Comparison of ENCODE assay signal across 1 cellular context in the genomic region with DNA sequence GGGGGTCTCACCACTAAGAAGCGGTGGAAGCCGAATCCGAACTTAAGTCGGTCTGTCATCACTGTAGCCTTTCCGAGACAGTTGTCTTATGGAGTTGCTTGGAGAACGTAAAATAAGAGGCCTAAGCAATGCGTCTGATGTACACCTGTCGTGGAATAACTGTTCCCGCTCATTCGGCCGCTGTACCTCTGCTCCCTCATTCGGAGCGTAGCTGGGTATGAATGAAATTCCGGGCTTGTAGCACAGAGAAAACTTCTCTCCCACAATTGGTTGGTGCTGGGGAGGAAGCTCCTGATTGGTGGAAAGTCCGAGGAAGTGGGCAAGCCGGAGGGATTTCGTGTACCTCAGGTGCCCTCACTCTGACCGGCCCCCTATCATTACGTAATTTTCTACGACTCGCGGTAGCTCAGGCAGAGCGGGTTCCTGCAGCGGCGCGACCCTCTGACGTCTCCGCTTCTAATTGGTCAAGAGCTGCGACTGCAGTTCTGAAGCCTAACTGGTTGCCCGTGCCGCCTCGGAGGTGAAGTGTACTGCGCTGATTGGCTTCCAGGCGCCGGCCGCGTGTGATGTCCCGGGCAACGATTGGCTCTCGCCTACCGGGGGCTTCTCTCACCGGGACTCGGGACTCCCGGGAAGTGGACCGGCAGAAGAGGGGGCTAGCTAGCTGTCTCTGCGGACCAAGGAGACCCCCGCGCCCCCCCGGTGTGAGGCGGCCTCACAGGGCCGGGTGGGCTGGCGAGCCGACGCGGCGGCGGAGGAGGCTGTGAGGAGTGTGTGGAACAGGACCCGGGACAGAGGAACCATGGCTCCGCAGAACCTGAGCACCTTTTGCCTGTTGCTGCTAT.
TF ChIP-seq lines count a peak whose summit lies in the region.

A gene (plus strand): TSS at position 625 of the 845 bp plus-strand sequence. CDS start 178 bp downstream, at position 803.

TF ChIP-seq in HepG2, 621 proteins besides CTCF, POLR2A, EP300 and RAD21 (continued from another document and continues in another):
- TF ChIP-seq GTF2F1 (IDR thresholded peaks at IDR 0.05; ENCODE audit: low read length), result no peak
- peak; percentile 97 for TF ChIP-seq CREB1 (IDR thresholded peaks at IDR 0.05)
- peak; percentile 99 for TF ChIP-seq CREB1 (CRISPR knock-in tag; IDR thresholded peaks at IDR 0.05)
- TF ChIP-seq ZNF670 (CRISPR knock-in tag; IDR thresholded peaks at IDR 0.05; ENCODE audit: borderline replicate concordance), result no peak
- 0 out of 2 replicates have a peak, but pooled peaks have one; percentile 56 for TF ChIP-seq DR1 (CRISPR knock-in tag; IDR thresholded peaks at IDR 0.05)
- peak; percentile 54; the same call in 1 of the 2 replicates for TF ChIP-seq RELA (CRISPR knock-in tag; IDR thresholded peaks at IDR 0.05)
- TF ChIP-seq ATF1 (CRISPR knock-in tag; IDR thresholded peaks at IDR 0.05), result peak; percentile 99
- TF ChIP-seq, protein P1, sequence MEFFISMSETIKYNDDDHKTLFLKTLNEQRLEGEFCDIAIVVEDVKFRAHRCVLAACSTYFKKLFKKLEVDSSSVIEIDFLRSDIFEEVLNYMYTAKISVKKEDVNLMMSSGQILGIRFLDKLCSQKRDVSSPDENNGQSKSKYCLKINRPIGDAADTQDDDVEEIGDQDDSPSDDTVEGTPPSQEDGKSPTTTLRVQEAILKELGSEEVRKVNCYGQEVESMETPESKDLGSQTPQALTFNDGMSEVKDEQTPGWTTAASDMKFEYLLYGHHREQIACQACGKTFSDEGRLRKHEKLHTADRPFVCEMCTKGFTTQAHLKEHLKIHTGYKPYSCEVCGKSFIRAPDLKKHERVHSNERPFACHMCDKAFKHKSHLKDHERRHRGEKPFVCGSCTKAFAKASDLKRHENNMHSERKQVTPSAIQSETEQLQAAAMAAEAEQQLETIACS (CRISPR knock-in tag; IDR thresholded peaks at IDR 0.05), result peak; percentile 10; the same call in 1 of the 2 replicates
- TF ChIP-seq ZNF749 (CRISPR knock-in tag; IDR thresholded peaks at IDR 0.05; ENCODE audit: borderline replicate concordance), result no peak
- TF ChIP-seq ATM (IDR thresholded peaks at IDR 0.05; ENCODE audit: borderline replicate concordance), result no peak
- TF ChIP-seq RFX5 (IDR thresholded peaks at IDR 0.05; ENCODE audit: low read depth, low read length), result peak; percentile 89
- TF ChIP-seq ZMYM2 (CRISPR knock-in tag; IDR thresholded peaks at IDR 0.05), result no peak
- TF ChIP-seq ZSCAN9 (CRISPR knock-in tag; IDR thresholded peaks at IDR 0.05; ENCODE audit: borderline replicate concordance), result peak; percentile 84; the same call in 1 of the 2 replicates
- TF ChIP-seq POLR2G (IDR thresholded peaks at IDR 0.05; ENCODE audit: low read depth, low read length), result peak; percentile 90
- TF ChIP-seq, protein P2, sequence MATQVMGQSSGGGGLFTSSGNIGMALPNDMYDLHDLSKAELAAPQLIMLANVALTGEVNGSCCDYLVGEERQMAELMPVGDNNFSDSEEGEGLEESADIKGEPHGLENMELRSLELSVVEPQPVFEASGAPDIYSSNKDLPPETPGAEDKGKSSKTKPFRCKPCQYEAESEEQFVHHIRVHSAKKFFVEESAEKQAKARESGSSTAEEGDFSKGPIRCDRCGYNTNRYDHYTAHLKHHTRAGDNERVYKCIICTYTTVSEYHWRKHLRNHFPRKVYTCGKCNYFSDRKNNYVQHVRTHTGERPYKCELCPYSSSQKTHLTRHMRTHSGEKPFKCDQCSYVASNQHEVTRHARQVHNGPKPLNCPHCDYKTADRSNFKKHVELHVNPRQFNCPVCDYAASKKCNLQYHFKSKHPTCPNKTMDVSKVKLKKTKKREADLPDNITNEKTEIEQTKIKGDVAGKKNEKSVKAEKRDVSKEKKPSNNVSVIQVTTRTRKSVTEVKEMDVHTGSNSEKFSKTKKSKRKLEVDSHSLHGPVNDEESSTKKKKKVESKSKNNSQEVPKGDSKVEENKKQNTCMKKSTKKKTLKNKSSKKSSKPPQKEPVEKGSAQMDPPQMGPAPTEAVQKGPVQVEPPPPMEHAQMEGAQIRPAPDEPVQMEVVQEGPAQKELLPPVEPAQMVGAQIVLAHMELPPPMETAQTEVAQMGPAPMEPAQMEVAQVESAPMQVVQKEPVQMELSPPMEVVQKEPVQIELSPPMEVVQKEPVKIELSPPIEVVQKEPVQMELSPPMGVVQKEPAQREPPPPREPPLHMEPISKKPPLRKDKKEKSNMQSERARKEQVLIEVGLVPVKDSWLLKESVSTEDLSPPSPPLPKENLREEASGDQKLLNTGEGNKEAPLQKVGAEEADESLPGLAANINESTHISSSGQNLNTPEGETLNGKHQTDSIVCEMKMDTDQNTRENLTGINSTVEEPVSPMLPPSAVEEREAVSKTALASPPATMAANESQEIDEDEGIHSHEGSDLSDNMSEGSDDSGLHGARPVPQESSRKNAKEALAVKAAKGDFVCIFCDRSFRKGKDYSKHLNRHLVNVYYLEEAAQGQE (IDR thresholded peaks at IDR 0.05; ENCODE audit: borderline replicate concordance in 1 of 2, low read depth in 1 of 2, low read length in 2 of 2), result peak in 1 of 2 experiments; percentile 56; a peak in 1 of 4 replicates
- TF ChIP-seq HOXA5 (CRISPR knock-in tag; IDR thresholded peaks at IDR 0.05), result peak; percentile 44; the same call in 1 of the 2 replicates
- peak; percentile 63 for TF ChIP-seq SMAD3 (CRISPR knock-in tag; IDR thresholded peaks at IDR 0.05)
- no peak for TF ChIP-seq ZNF761 (CRISPR knock-in tag; conservative IDR thresholded peaks at IDR 0.05)
- peak; percentile 46; the same call in 1 of the 2 replicates for TF ChIP-seq KLF6 (CRISPR knock-in tag; IDR thresholded peaks at IDR 0.05)
- no peak for TF ChIP-seq BRCA1 (CRISPR knock-in tag; IDR thresholded peaks at IDR 0.05)
- TF ChIP-seq NONO (IDR thresholded peaks at IDR 0.05), result no peak
- TF ChIP-seq NONO (CRISPR knock-in tag; conservative IDR thresholded peaks at IDR 0.05), result peak; percentile 64
- no peak; the same call in 1 of the 2 replicates for TF ChIP-seq TBX3 (IDR thresholded peaks at IDR 0.05; ENCODE audit: borderline replicate concordance)
- TF ChIP-seq, protein P3, sequence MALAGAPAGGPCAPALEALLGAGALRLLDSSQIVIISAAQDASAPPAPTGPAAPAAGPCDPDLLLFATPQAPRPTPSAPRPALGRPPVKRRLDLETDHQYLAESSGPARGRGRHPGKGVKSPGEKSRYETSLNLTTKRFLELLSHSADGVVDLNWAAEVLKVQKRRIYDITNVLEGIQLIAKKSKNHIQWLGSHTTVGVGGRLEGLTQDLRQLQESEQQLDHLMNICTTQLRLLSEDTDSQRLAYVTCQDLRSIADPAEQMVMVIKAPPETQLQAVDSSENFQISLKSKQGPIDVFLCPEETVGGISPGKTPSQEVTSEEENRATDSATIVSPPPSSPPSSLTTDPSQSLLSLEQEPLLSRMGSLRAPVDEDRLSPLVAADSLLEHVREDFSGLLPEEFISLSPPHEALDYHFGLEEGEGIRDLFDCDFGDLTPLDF (CRISPR knock-in tag; IDR thresholded peaks at IDR 0.05), result no peak; the same call in none of the 2 replicates
- no peak for TF ChIP-seq ZSCAN21 (CRISPR knock-in tag; IDR thresholded peaks at IDR 0.05; ENCODE audit: borderline replicate concordance)
- no peak for TF ChIP-seq MBNL3 (CRISPR knock-in tag; conservative IDR thresholded peaks at IDR 0.05)
- TF ChIP-seq, protein P4, sequence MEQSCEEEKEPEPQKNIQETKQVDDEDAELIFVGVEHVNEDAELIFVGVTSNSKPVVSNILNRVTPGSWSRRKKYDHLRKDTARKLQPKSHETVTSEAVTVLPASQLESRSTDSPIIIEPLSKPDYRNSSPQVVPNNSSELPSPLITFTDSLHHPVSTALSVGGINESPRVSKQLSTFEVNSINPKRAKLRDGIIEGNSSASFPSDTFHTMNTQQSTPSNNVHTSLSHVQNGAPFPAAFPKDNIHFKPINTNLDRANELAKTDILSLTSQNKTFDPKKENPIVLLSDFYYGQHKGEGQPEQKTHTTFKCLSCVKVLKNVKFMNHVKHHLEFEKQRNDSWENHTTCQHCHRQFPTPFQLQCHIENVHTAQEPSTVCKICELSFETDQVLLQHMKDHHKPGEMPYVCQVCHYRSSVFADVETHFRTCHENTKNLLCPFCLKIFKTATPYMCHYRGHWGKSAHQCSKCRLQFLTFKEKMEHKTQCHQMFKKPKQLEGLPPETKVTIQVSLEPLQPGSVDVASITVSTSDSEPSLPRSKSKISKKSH (CRISPR knock-in tag; IDR thresholded peaks at IDR 0.05; ENCODE audit: borderline replicate concordance), result no peak
- TF ChIP-seq, protein P5, sequence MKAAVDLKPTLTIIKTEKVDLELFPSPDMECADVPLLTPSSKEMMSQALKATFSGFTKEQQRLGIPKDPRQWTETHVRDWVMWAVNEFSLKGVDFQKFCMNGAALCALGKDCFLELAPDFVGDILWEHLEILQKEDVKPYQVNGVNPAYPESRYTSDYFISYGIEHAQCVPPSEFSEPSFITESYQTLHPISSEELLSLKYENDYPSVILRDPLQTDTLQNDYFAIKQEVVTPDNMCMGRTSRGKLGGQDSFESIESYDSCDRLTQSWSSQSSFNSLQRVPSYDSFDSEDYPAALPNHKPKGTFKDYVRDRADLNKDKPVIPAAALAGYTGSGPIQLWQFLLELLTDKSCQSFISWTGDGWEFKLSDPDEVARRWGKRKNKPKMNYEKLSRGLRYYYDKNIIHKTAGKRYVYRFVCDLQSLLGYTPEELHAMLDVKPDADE (CRISPR knock-in tag; IDR thresholded peaks at IDR 0.05), result no peak
- TF ChIP-seq ZNF33A (CRISPR knock-in tag; IDR thresholded peaks at IDR 0.05; ENCODE audit: borderline replicate concordance), result no peak
- peak; percentile 70 for TF ChIP-seq ZNF335 (CRISPR knock-in tag; IDR thresholded peaks at IDR 0.05)
- 0 out of 2 replicates have a peak, but pooled peaks have one; percentile 44 for TF ChIP-seq NKX3-1 (CRISPR knock-in tag; IDR thresholded peaks at IDR 0.05)
- no peak for TF ChIP-seq MAF1 (CRISPR knock-in tag; IDR thresholded peaks at IDR 0.05; ENCODE audit: borderline replicate concordance)
- TF ChIP-seq KLF15 (CRISPR knock-in tag; IDR thresholded peaks at IDR 0.05; ENCODE audit: borderline replicate concordance), result no peak
- TF ChIP-seq, protein P6, sequence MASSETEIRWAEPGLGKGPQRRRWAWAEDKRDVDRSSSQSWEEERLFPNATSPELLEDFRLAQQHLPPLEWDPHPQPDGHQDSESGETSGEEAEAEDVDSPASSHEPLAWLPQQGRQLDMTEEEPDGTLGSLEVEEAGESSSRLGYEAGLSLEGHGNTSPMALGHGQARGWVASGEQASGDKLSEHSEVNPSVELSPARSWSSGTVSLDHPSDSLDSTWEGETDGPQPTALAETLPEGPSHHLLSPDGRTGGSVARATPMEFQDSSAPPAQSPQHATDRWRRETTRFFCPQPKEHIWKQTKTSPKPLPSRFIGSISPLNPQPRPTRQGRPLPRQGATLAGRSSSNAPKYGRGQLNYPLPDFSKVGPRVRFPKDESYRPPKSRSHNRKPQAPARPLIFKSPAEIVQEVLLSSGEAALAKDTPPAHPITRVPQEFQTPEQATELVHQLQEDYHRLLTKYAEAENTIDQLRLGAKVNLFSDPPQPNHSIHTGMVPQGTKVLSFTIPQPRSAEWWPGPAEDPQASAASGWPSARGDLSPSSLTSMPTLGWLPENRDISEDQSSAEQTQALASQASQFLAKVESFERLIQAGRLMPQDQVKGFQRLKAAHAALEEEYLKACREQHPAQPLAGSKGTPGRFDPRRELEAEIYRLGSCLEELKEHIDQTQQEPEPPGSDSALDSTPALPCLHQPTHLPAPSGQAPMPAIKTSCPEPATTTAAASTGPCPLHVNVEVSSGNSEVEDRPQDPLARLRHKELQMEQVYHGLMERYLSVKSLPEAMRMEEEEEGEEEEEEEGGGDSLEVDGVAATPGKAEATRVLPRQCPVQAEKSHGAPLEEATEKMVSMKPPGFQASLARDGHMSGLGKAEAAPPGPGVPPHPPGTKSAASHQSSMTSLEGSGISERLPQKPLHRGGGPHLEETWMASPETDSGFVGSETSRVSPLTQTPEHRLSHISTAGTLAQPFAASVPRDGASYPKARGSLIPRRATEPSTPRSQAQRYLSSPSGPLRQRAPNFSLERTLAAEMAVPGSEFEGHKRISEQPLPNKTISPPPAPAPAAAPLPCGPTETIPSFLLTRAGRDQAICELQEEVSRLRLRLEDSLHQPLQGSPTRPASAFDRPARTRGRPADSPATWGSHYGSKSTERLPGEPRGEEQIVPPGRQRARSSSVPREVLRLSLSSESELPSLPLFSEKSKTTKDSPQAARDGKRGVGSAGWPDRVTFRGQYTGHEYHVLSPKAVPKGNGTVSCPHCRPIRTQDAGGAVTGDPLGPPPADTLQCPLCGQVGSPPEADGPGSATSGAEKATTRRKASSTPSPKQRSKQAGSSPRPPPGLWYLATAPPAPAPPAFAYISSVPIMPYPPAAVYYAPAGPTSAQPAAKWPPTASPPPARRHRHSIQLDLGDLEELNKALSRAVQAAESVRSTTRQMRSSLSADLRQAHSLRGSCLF (CRISPR knock-in tag; IDR thresholded peaks at IDR 0.05; ENCODE audit: borderline replicate concordance), result no peak
- no peak for TF ChIP-seq CCAR2 (optimal IDR thresholded peaks at IDR 0.05; ENCODE audit: low read depth, low read length)
- TF ChIP-seq ZNF644 (CRISPR knock-in tag; IDR thresholded peaks at IDR 0.05; ENCODE audit: low read depth), result no peak
- TF ChIP-seq ZNF225 (CRISPR knock-in tag; IDR thresholded peaks at IDR 0.05), result no peak
- TF ChIP-seq SNRNP70 (IDR thresholded peaks at IDR 0.05; ENCODE audit: low read depth, low read length), result no peak
- TF ChIP-seq, protein P7, sequence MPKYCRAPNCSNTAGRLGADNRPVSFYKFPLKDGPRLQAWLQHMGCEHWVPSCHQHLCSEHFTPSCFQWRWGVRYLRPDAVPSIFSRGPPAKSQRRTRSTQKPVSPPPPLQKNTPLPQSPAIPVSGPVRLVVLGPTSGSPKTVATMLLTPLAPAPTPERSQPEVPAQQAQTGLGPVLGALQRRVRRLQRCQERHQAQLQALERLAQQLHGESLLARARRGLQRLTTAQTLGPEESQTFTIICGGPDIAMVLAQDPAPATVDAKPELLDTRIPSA (CRISPR knock-in tag; IDR thresholded peaks at IDR 0.05; ENCODE audit: borderline replicate concordance), result no peak
- 0 out of 2 replicates have a peak, but pooled peaks have one; percentile 43 for TF ChIP-seq KLF12 (CRISPR knock-in tag; IDR thresholded peaks at IDR 0.05; ENCODE audit: borderline replicate concordance)
- TF ChIP-seq MED1 (CRISPR knock-in tag; IDR thresholded peaks at IDR 0.05), result peak; percentile 72; the same call in 1 of the 2 replicates
- TF ChIP-seq, protein P8, sequence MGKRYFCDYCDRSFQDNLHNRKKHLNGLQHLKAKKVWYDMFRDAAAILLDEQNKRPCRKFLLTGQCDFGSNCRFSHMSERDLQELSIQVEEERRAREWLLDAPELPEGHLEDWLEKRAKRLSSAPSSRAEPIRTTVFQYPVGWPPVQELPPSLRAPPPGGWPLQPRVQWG (CRISPR knock-in tag; IDR thresholded peaks at IDR 0.05; ENCODE audit: borderline replicate concordance, low read depth), result no peak
- TF ChIP-seq REPIN1 (CRISPR knock-in tag; IDR thresholded peaks at IDR 0.05; ENCODE audit: borderline replicate concordance, low read depth), result no peak
- TF ChIP-seq ZNF24 (IDR thresholded peaks at IDR 0.05), result no peak
- TF ChIP-seq, protein P9, sequence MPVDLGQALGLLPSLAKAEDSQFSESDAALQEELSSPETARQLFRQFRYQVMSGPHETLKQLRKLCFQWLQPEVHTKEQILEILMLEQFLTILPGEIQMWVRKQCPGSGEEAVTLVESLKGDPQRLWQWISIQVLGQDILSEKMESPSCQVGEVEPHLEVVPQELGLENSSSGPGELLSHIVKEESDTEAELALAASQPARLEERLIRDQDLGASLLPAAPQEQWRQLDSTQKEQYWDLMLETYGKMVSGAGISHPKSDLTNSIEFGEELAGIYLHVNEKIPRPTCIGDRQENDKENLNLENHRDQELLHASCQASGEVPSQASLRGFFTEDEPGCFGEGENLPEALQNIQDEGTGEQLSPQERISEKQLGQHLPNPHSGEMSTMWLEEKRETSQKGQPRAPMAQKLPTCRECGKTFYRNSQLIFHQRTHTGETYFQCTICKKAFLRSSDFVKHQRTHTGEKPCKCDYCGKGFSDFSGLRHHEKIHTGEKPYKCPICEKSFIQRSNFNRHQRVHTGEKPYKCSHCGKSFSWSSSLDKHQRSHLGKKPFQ (CRISPR knock-in tag; IDR thresholded peaks at IDR 0.05; ENCODE audit: insufficient replicate concordance), result no peak
